Comparison of ENCODE assay signal across 8 cellular contexts in genomic region chr17:33166472-33166871, GRCh38.
"Had no signal": no experiment of that assay in that cellular context is flagged by ENCODE, and none has a peak within 500 bp of the region (broad histone marks: within the 10 kb centered on the region; RNA-seq: fewer than 3 reads in every experiment).

No MANE protein-coding gene starts in this region.

- FAIRE-seq: HTR-8/SVneo, K562 had no signal

- H3K27ac Mint-ChIP-seq: HFFc6 had no signal

- H3K36me3 ChIP-seq: HAP-1 had no signal

- H3K4me3 Mint-ChIP-seq: HFFc6 had no signal

- ATAC-seq: HCT116, K562 had no signal

- H3K4me3 ChIP-seq: GM23248, HAP-1, K562 had no signal

- DNase-seq: GM23248, H7, HFFc6, IMR-90 had no signal
